In genomic region chr2:108810993-108811957, GRCh38 we compare ENCODE assay signal across 31 cellular contexts.
"Had no signal": no experiment of that assay in that cellular context is flagged by ENCODE, and none has a peak within 500 bp of the region (broad histone marks: within the 10 kb centered on the region; RNA-seq: fewer than 3 reads in every experiment).

No MANE protein-coding gene starts in this region.

- FAIRE-seq: keratinocyte had no signal

- H3K4me3 ChIP-seq: left lung, lung, neural progenitor cell, right atrium auricular region, skin epidermis, stomach, testis, thyroid gland, transverse colon, upper lobe of left lung, vagina had no signal

- H3K9ac ChIP-seq: neural progenitor cell, parathyroid adenoma had no signal

- H2AFZ ChIP-seq: neural progenitor cell, parathyroid adenoma had no signal

- H3K4me1 ChIP-seq: left lung, neural progenitor cell, parathyroid adenoma, right atrium auricular region, stomach, testis, thyroid gland, transverse colon, upper lobe of left lung, vagina had no signal

- H3K27ac ChIP-seq: left lung, neural progenitor cell, neutrophil, parathyroid adenoma, right atrium auricular region, skin epidermis, stomach, testis, thyroid gland, transverse colon, upper lobe of left lung, vagina had no signal

- H3K27me3 Mint-ChIP-seq: naive B cell; stimulated activated memory B cell treated with anti-CD40 and anti-IgM and Interleukin-4, amounts not matched to agents 10 μg/mL and 1 μg/mL and 100 μg/mL, for 72 hours had no signal

- H3K9me3 ChIP-seq: neutrophil, testis, thyroid gland had no signal

- H3K27ac Mint-ChIP-seq: mesothelial cell of epicardium; natural killer cell; nephron progenitor cell; neural progenitor cell; stimulated activated memory B cell treated with anti-CD40 and anti-IgM and Interleukin-4, amounts not matched to agents 10 μg/mL and 1 μg/mL and 100 μg/mL, for 72 hours had no signal

- H3K4me2 ChIP-seq: neural progenitor cell had no signal

- DNase-seq: hippocampal formation; kidney glomerular epithelial cell; left cardiac atrium; left lung; mesendoderm; naive B cell; natural killer cell; nephron progenitor cell; occipital lobe; stimulated activated CD4-positive, alpha-beta T cell treated with anti-CD3 and anti-CD28 coated beads, Interleukin-12 subunit alpha, Interleukin-12 subunit beta, amount 100 ng/mL, for 4 hours; stimulated activated CD4-positive, alpha-beta T cell treated with anti-CD3 and anti-CD28 coated beads, Interleukin-15, amount 100 ng/mL, for 24 hours; stimulated activated CD4-positive, alpha-beta T cell treated with anti-CD3 and anti-CD28 coated beads, Interleukin-2, amount 100 ng/mL, for 24 hours; stimulated activated CD4-positive, alpha-beta T cell treated with anti-CD3 and anti-CD28 coated beads, Interleukin-4, amount 100 ng/mL, for 4 hours; stimulated activated CD8-positive, alpha-beta memory T cell treated with anti-CD3 and anti-CD28 coated beads, Interleukin-4, amount 100 ng/mL, for 48 hours; stimulated activated naive CD8-positive, alpha-beta T cell treated with anti-CD3 and anti-CD28 coated beads, Interleukin-15, Interleukin-2, amounts not matched to agents 100 U/mL and 50 U/mL, for 24 hours; stomach; testis; thyroid gland; transverse colon; upper lobe of left lung had no signal

- H3K4me3 Mint-ChIP-seq: mesothelial cell of epicardium; natural killer cell; nephron progenitor cell; neural progenitor cell; stimulated activated memory B cell treated with anti-CD40 and anti-IgM and Interleukin-4, amounts not matched to agents 10 μg/mL and 1 μg/mL and 100 μg/mL, for 72 hours had no signal

- ATAC-seq: left cardiac atrium; left lung; natural killer cell; sciatic nerve; stimulated activated memory B cell treated with anti-CD40 and anti-IgM and Interleukin-4, amounts not matched to agents 10 μg/mL and 1 μg/mL and 100 μg/mL, for 72 hours; stimulated activated naive CD8-positive, alpha-beta T cell treated with anti-CD3 and anti-CD28 coated beads, Interleukin-15, Interleukin-2, amounts not matched to agents 100 U/mL and 50 U/mL, for 24 hours had no signal

- H3K36me3 ChIP-seq: neutrophil, right atrium auricular region had no signal

- H3K27me3 ChIP-seq: left lung, neural progenitor cell, neutrophil, right atrium auricular region, stomach, testis, thyroid gland, transverse colon, upper lobe of left lung, vagina had no signal

- H3K4me1 Mint-ChIP-seq: naive B cell, natural killer cell, nephron progenitor cell, neural progenitor cell had no signal
